In the genomic region with DNA sequence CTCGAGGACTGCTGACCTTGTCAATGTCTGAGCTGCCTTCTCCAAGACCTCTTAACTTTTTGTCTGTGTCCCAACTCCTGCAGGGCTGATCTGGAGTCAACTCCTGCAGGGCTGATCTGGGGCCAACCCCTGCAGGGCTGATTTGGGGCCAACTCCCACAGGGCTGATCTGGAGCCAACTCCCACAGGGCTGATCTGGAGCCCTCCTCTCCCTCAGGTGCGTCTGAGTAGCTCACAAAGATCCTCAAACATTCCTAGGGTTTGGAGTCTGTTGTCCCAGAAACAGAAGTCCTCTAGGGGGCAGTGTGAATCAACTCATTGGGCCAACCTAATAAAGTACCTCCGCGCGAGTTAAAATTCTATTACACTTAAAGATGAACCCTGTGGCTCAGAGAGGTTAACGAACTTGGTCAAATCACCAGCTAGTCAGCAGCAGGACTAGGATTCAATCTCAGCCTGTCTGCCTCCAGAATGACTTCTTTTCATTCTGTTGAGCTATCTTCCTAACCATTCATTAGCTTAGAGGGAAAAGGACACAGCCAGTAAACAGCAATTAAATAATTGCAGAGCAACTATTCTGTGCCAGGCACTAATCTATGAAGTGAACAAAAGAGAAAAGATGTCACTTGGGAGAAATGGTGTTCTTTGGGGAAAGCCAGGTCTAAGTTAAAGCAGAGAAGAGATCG, we compare ENCODE assay signal across 8 cellular contexts. TPM values are rescaled to one million over a fixed set of nuclear protein-coding genes. Genes with fewer than 3 reads are reported as not detected.
DNase-seq lines count a peak whose midpoint lies in the region; ATAC-seq and TF ChIP-seq lines count a peak whose summit lies in the region.

No MANE protein-coding gene starts in this region.

- POLR2A ChIA-PET in activated CD4-positive, alpha-beta memory T cell treated with anti-CD3 and anti-CD28 coated beads for 36 hours (lab: Charles Lee), result interaction anchor here (0.7 kb wide), 1 partner anchor 229 kb away, joined by 3 read pairs; a partner anchor contains a TSS

- H3K36me3 Mint-ChIP-seq in CD14-positive monocyte, result no peaks in the 10 kb centered on the region
- no peaks in the 10 kb centered on the region for H3K36me3 Mint-ChIP-seq in activated CD4-positive, alpha-beta memory T cell treated with anti-CD3 and anti-CD28 coated beads for 36 hours
- no peaks in the 10 kb centered on the region for H3K36me3 Mint-ChIP-seq in effector memory CD8-positive, alpha-beta T cell (ENCODE audit: insufficient read depth)

- DNase-seq in CD14-positive monocyte (ENCODE audit: low spot score) (peak; percentile 50), HK-2 (ENCODE audit: unreplicated experiment) (peak; percentile 42), NCI-H748 (lab: John Stamatoyannopoulos, UW; ENCODE audit: unreplicated experiment) (peak; percentile 97), midbrain (lab: John Stamatoyannopoulos, UW) (peak; percentile 69)
- peak; percentile 55 for DNase-seq in activated CD4-positive, alpha-beta memory T cell treated with anti-CD3 and anti-CD28 coated beads for 36 hours
- DNase-seq in effector memory CD8-positive, alpha-beta T cell, result peak; percentile 52 to 63 (median 55)
- DNase-seq in stimulated activated CD8-positive, alpha-beta memory T cell treated with anti-CD3 and anti-CD28 coated beads, Interleukin-7, amount 100 ng/mL, for 48 hours (ENCODE audit: extremely low read depth in 1 of 2, low read depth in 1 of 2), result peak; percentile 9 to 22

- peak; percentile 83 for ATAC-seq in effector memory CD8-positive, alpha-beta T cell (replicated peaks)
- no peak for ATAC-seq in GM19324 (IDR thresholded peaks at IDR 0.05; ENCODE audit: low FRiP score, unreplicated experiment)

- H3K27me3 Mint-ChIP-seq in CD14-positive monocyte (ENCODE audit: low read depth in 3 of 3), result peaks cover 4 to 11% (median 7%) of the 10 kb centered on the region in 3 donors
- H3K27me3 Mint-ChIP-seq in activated CD4-positive, alpha-beta memory T cell treated with anti-CD3 and anti-CD28 coated beads for 36 hours, result peaks cover 26% of the 10 kb centered on the region
- peaks cover 45 to 50% of the 10 kb centered on the region in 2 donors for H3K27me3 Mint-ChIP-seq in effector memory CD8-positive, alpha-beta T cell

- peak overlapping the region in 1 of 7 donors; percentile 64 for H3K27ac Mint-ChIP-seq in CD14-positive monocyte
- no peak overlapping the region for H3K27ac Mint-ChIP-seq in activated CD4-positive, alpha-beta memory T cell treated with anti-CD3 and anti-CD28 coated beads for 36 hours
- H3K27ac Mint-ChIP-seq in effector memory CD8-positive, alpha-beta T cell, result no peak overlapping the region

- intact Hi-C loops in CD14-positive monocyte (cut with micrococcal nuclease), result loop anchor here in 1 of 2 donors (5.0 to 10.0 kb wide), 3 partner anchors 193 to 291 kb away; no protein-coding TSS in a partner anchor
- intact Hi-C loops in activated CD4-positive, alpha-beta memory T cell treated with anti-CD3 and anti-CD28 coated beads for 36 hours (cut with micrococcal nuclease), result loop anchor here (1.0 to 5.0 kb wide), 3 partner anchors 194 to 523 kb away; a partner anchor contains a TSS

- H3K4me3 Mint-ChIP-seq in CD14-positive monocyte, result no peak overlapping the region
- H3K4me3 Mint-ChIP-seq in activated CD4-positive, alpha-beta memory T cell treated with anti-CD3 and anti-CD28 coated beads for 36 hours, result no peak overlapping the region
- no peak overlapping the region for H3K4me3 Mint-ChIP-seq in effector memory CD8-positive, alpha-beta T cell

- H3K9me3 Mint-ChIP-seq in CD14-positive monocyte, result peaks cover 0 to 2% (median 0%) of the 10 kb centered on the region in 7 donors
- H3K9me3 Mint-ChIP-seq in activated CD4-positive, alpha-beta memory T cell treated with anti-CD3 and anti-CD28 coated beads for 36 hours, result no peaks in the 10 kb centered on the region
- no peaks in the 10 kb centered on the region for H3K9me3 Mint-ChIP-seq in effector memory CD8-positive, alpha-beta T cell

- H3K4me1 Mint-ChIP-seq in CD14-positive monocyte, result peaks cover 16% of the 10 kb centered on the region
- H3K4me1 Mint-ChIP-seq in activated CD4-positive, alpha-beta memory T cell treated with anti-CD3 and anti-CD28 coated beads for 36 hours (ENCODE audit: low read depth), result peaks cover 8% of the 10 kb centered on the region
- H3K4me1 Mint-ChIP-seq in effector memory CD8-positive, alpha-beta T cell (ENCODE audit: low read depth in 2 of 2), result peaks cover 4 to 7% of the 10 kb centered on the region in 2 donors

- TF ChIP-seq CTCF in CD14-positive monocyte (IDR thresholded peaks at IDR 0.05), result peak; percentile 78

- CTCF ChIA-PET in activated CD4-positive, alpha-beta memory T cell treated with anti-CD3 and anti-CD28 coated beads for 36 hours (lab: Charles Lee), result interaction anchor here (0.6 to 7.8 kb wide), 94 partner anchors 10 to 791 kb away, joined by 3 to 221 read pairs (median 4); a partner anchor contains a TSS

RNA-seq across cellular contexts. Expression of a gene that starts 17.2 kb away (rescaled TPM):
- 1 to 10 TPM; 3.0 to 6.2 TPM for polyA plus RNA-seq in CD14-positive monocyte
- 10 to 100 TPM; 19.6 to 19.7 TPM for total RNA-seq in activated CD4-positive, alpha-beta memory T cell treated with anti-CD3 and anti-CD28 coated beads for 36 hours

RNA-seq across cellular contexts. Expression of a gene that starts 47.0 kb away (rescaled TPM):
- 1,000 to 10,000 TPM in 1 of 2 donors, 100 to 1,000 TPM in 1; 658 to 1,143 TPM for polyA plus RNA-seq in CD14-positive monocyte
- total RNA-seq in activated CD4-positive, alpha-beta memory T cell treated with anti-CD3 and anti-CD28 coated beads for 36 hours, result 10 to 100 TPM; 67.1 to 67.4 TPM

Comparison
In these comparisons a context has a peak if more than half of its experiments do, and no peak if none do; other contexts are left out.
1. DNase-seq: peak in every context shown above with its lines; median percentile 97 in NCI-H748; 69 in midbrain; 55 in activated CD4-positive, alpha-beta memory T cell treated with anti-CD3 and anti-CD28 coated beads for 36 hours; 55 in effector memory CD8-positive, alpha-beta T cell; 50 in CD14-positive monocyte; 42 in HK-2; 16 in stimulated activated CD8-positive, alpha-beta memory T cell treated with anti-CD3 and anti-CD28 coated beads, Interleukin-7, amount 100 ng/mL, for 48 hours.